ENCODE assay signal across 1 cellular context in the genomic region with DNA sequence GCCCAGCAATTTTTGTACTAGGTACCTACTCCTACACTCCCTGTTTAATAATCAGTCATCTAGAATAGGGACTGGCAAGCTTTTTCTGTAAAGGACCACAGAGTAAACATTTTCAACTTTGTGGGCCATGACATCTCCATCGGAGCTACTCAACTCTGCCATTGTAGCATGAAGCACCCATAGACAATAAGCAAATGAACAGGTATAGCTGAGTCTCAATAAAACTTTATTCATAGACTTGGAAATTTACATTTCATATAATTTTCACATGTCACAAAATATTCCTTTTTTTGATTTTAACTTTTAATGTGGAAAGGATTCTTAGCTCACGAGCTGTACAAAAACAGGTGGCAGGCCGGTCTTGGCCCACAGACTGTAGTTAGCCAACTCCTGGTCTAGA.
TF ChIP-seq lines count a peak whose summit lies in the region.

No MANE protein-coding gene starts in this region.

TF ChIP-seq in HepG2, 621 proteins besides CTCF, POLR2A, EP300 and RAD21:
- TF ChIP-seq ZBTB40 (IDR thresholded peaks at IDR 0.05) (peak; percentile 70), ZBTB40 (CRISPR knock-in tag; IDR thresholded peaks at IDR 0.05) (peak; percentile 90; the same call in 1 of the 2 replicates), PITX1 (CRISPR knock-in tag; IDR thresholded peaks at IDR 0.05) (no peak)
